Comparison of ENCODE assay signal across 11 cellular contexts in genomic region chr3:5021571-5022092, GRCh38. TPM values are rescaled to one million over a fixed set of nuclear protein-coding genes. Genes with fewer than 3 reads are reported as not detected.
DNase-seq lines count a peak whose midpoint lies in the region; ATAC-seq and TF ChIP-seq lines count a peak whose summit lies in the region.
"Had no signal": no experiment of that assay in that cellular context is flagged by ENCODE, and none has a peak within 500 bp of the region (broad histone marks: within the 10 kb centered on the region; RNA-seq: fewer than 3 reads in every experiment).

No MANE protein-coding gene starts in this region.

- H3K27ac Mint-ChIP-seq in Caco-2 (ENCODE audit: unreplicated experiment) (peak overlapping the region; percentile 22), naive B cell (peak overlapping the region in 4 of 6 donors; percentile 16 to 91 (median 66))

- H3K27ac ChIP-seq in brain microvascular endothelial cell = peak overlapping the region; percentile 96

- intact Hi-C loops in Caco-2 (cut with micrococcal nuclease; ENCODE audit: unreplicated experiment) = loop anchor here (2.0 kb wide), 1 partner anchor 35 kb away; no protein-coding TSS in a partner anchor

- in situ Hi-C loops in brain microvascular endothelial cell (cut with HindIII; ENCODE audit: low pct_ligation_motif_present, low sequenced_read_pairs) = no loop called here

- H3K36me3 ChIP-seq in Caco-2 (ENCODE audit: control insufficient read depth, insufficient read depth, low read length) (no peaks in the 10 kb centered on the region), brain microvascular endothelial cell (replicated peaks) (no peaks in the 10 kb centered on the region)

- POLR2A ChIA-PET in Caco-2 (lab: Charles Lee) = no interaction called here

- no peaks in the 10 kb centered on the region for H3K9me3 Mint-ChIP-seq in Caco-2 (ENCODE audit: unreplicated experiment)
- no peaks in the 10 kb centered on the region for H3K9me3 Mint-ChIP-seq in naive B cell

- H3K36me3 Mint-ChIP-seq in Caco-2 (ENCODE audit: insufficient read depth, unreplicated experiment) = peaks cover 2% of the 10 kb centered on the region
- no peaks in the 10 kb centered on the region for H3K36me3 Mint-ChIP-seq in naive B cell
- H3K36me3 Mint-ChIP-seq: brain had no signal

- H3K27me3 Mint-ChIP-seq in Caco-2 (ENCODE audit: insufficient read depth, unreplicated experiment) (no peaks in the 10 kb centered on the region), naive B cell (no peaks in the 10 kb centered on the region)
- H3K27me3 Mint-ChIP-seq: brain had no signal

- BruUV-seq in Caco-2 (replicated peaks; lab: Mats Ljungman, UMichigan) = no TSS peak

- H3K4me3 Mint-ChIP-seq in Caco-2 (ENCODE audit: unreplicated experiment) = no peak overlapping the region
- H3K4me3 Mint-ChIP-seq in naive B cell = peak overlapping the region in 1 of 8 donors; percentile 20
- H3K4me3 Mint-ChIP-seq: brain had no signal

- no peak for ATAC-seq in naive B cell (ENCODE audit: low read depth in 2 of 2)
- ATAC-seq: left cardiac atrium had no signal

- TF ChIP-seq CTCF in Caco-2 (IDR thresholded peaks at IDR 0.05; ENCODE audit: insufficient read depth in 1 of 2, low read depth in 1 of 2, low read length in 1 of 2, severe bottlenecking in 1 of 2, unreplicated experiment in 1 of 2) = no peak
- TF ChIP-seq CTCF in NB4 (IDR thresholded peaks at IDR 0.05; ENCODE audit: low read depth, low read length) = no peak
- TF ChIP-seq CTCF in brain microvascular endothelial cell (IDR thresholded peaks at IDR 0.05; ENCODE audit: low read depth, low read length, missing control alignments) = no peak

- H3K4me1 ChIP-seq in Caco-2 = peaks cover 39% of the 10 kb centered on the region

- H3K4me3 ChIP-seq in Caco-2 (ENCODE audit: low read depth, low read length) (no peak overlapping the region), NB4 (ENCODE audit: low read depth, low read length) (no peak overlapping the region), brain microvascular endothelial cell (ENCODE audit: low read depth, low read length) (no peak overlapping the region)

- H3K4me1 Mint-ChIP-seq in Caco-2 (ENCODE audit: low read depth, unreplicated experiment) (peaks cover 47% of the 10 kb centered on the region), naive B cell (peaks cover 19 to 45% (median 32%) of the 10 kb centered on the region in 3 donors)

- H3K27me3 ChIP-seq in Caco-2 (replicated peaks; ENCODE audit: control insufficient read depth, insufficient read depth, low read length) (no peaks in the 10 kb centered on the region), brain microvascular endothelial cell (replicated peaks) (no peaks in the 10 kb centered on the region)

- CTCF ChIA-PET in Caco-2 (lab: Charles Lee) = interaction anchor here (0.6 kb wide), 1 partner anchor 330 kb away, joined by 3 read pairs; no protein-coding TSS in a partner anchor

- DNase-seq in Caco-2 (no peak), NB4 (ENCODE audit: low read depth) (peak; percentile 46), brain microvascular endothelial cell (peak; percentile 64), naive B cell (no peak), NCI-H2227 treated with DMSO at 0.1 percent for 48 hours (lab: John Stamatoyannopoulos, UW) (no peak), HuH-7 (ENCODE audit: low spot score) (no peak), HK-2 (ENCODE audit: unreplicated experiment) (no peak)
- no peak for DNase-seq in stimulated activated CD8-positive, alpha-beta memory T cell treated with anti-CD3 and anti-CD28 coated beads, Interleukin-4, amount 100 ng/mL, for 48 hours
- DNase-seq: left cardiac atrium, NCI-H1048 had no signal

- TF ChIP-seq POLR2A in NB4 (IDR thresholded peaks at IDR 0.05; ENCODE audit: extremely low read depth, insufficient read length) = no peak

- no peaks in the 10 kb centered on the region for H3K9me3 ChIP-seq in Caco-2

RNA-seq across cellular contexts. Expression of gene BHLHE40, which starts 42.4 kb away (rescaled TPM):
- 8.5 and 8.7 TPM in 2 replicates for total RNA-seq in Caco-2 (2022)
- polyA plus RNA-seq in naive B cell (ENCODE audit: low read depth in 6 of 6) = 1 to 10 TPM; 1.8 to 6.4 (median 3.3) TPM

Comparison
In these comparisons a context has a peak if more than half of its experiments do, and no peak if none do; other contexts are left out.
1. DNase-seq: peak in NB4 (single experiment) and brain microvascular endothelial cell (single experiment); none in Caco-2 (0 of 2), naive B cell (single experiment), NCI-H2227 treated with DMSO at 0.1 percent for 48 hours (single experiment), stimulated activated CD8-positive, alpha-beta memory T cell treated with anti-CD3 and anti-CD28 coated beads, Interleukin-4, amount 100 ng/mL, for 48 hours (single experiment), HuH-7 (single experiment) and HK-2 (single experiment).